ENCODE assay signal across 28 cellular contexts in genomic region chr2:237749002-237749401, GRCh38.
"Had no signal": no experiment of that assay in that cellular context is flagged by ENCODE, and none has a peak within 500 bp of the region (broad histone marks: within the 10 kb centered on the region; RNA-seq: fewer than 3 reads in every experiment).

No MANE protein-coding gene starts in this region.

- H3K27me3 Mint-ChIP-seq: naive B cell; stimulated activated naive CD8-positive, alpha-beta T cell treated with anti-CD3 and anti-CD28 coated beads, Interleukin-15, Interleukin-2, amounts not matched to agents 100 ng/mL and 50 ng/mL, for 24 hours; type B pancreatic cell had no signal

- ATAC-seq: heart left ventricle, left cardiac atrium, left lung, lower lobe of right lung, pancreas, right cardiac atrium, sciatic nerve had no signal

- H3K9me3 Mint-ChIP-seq: mesothelial cell of epicardium; naive B cell; nephron; neural crest cell; stimulated activated naive CD8-positive, alpha-beta T cell treated with anti-CD3 and anti-CD28 coated beads, Interleukin-15, Interleukin-2, amounts not matched to agents 100 ng/mL and 50 ng/mL, for 24 hours; type B pancreatic cell had no signal

- H3K4me3 Mint-ChIP-seq: mesothelial cell of epicardium; naive B cell; nephron; neural crest cell; stimulated activated naive CD8-positive, alpha-beta T cell treated with anti-CD3 and anti-CD28 coated beads, Interleukin-15, Interleukin-2, amounts not matched to agents 100 ng/mL and 50 ng/mL, for 24 hours; type B pancreatic cell had no signal

- H3K27ac ChIP-seq: heart left ventricle, left lung, lower lobe of right lung, pancreas, prostate gland, skin epidermis, tibial nerve, uterus had no signal

- H3K27ac Mint-ChIP-seq: mesothelial cell of epicardium; nephron; stimulated activated naive CD8-positive, alpha-beta T cell treated with anti-CD3 and anti-CD28 coated beads, Interleukin-15, Interleukin-2, amounts not matched to agents 100 ng/mL and 50 ng/mL, for 24 hours; type B pancreatic cell had no signal

- H3K27me3 ChIP-seq: heart left ventricle, left lung, pancreas, tibial nerve, uterus had no signal

- H3K9me3 ChIP-seq: heart left ventricle, left lung, lower lobe of right lung, pancreas, prostate gland, tibial nerve, uterus had no signal

- DNase-seq: heart left ventricle; hypothalamus; kidney glomerular epithelial cell; left cardiac atrium; left lung; lower lobe of right lung; mammary epithelial cell; mesendoderm; naive B cell; nucleus accumbens; pancreas; retina; right cardiac atrium; stimulated activated CD4-positive, alpha-beta T cell treated with anti-CD3 and anti-CD28 coated beads, Interleukin-12 subunit alpha, Interleukin-12 subunit beta, amount 100 ng/mL, for 4 hours; stimulated activated CD4-positive, alpha-beta T cell treated with anti-CD3 and anti-CD28 coated beads, Interleukin-15, amount 100 ng/mL, for 24 hours; stimulated activated CD4-positive, alpha-beta T cell treated with anti-CD3 and anti-CD28 coated beads, Interleukin-4, amount 100 ng/mL, for 24 hours; stimulated activated naive CD4-positive, alpha-beta T cell; substantia nigra; uterus had no signal
